In the genomic region with DNA sequence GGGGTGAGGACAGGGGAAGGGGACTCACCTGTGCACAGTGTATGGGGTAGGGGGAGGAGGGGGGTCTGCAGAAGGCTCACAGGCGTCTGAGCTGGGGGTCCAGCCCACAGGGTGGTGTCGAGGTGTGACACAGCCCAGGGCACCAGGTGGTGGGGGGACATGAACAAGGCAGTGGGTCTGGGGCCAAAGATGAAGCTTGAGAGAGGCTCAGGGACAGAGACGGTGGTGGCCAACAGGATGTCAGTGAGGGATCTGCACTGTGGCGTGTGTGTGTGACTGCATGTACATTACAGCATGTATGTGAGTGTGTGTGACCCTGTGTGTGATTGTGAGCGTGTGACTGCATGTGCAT, we compare ENCODE assay signal across 12 cellular contexts. TPM values are rescaled to one million over a fixed set of nuclear protein-coding genes. Genes with fewer than 3 reads are reported as not detected.
DNase-seq lines count a peak whose midpoint lies in the region; ATAC-seq, FAIRE-seq and TF ChIP-seq lines count a peak whose summit lies in the region.
"Had no signal": no experiment of that assay in that cellular context is flagged by ENCODE, and none has a peak within 500 bp of the region (broad histone marks: within the 10 kb centered on the region; RNA-seq: fewer than 3 reads in every experiment).

No MANE protein-coding gene starts in this region.

- peak overlapping the region; percentile 92 for H3K9ac ChIP-seq in GM23248

- 0 out of 2 replicates have a peak, but pooled peaks cover 4% of the 10 kb centered on the region for H3F3A ChIP-seq in GM23248 (ENCODE audit: insufficient read depth)

- H2AFZ ChIP-seq in GM23248 = peak overlapping the region; percentile 98; the same call in 1 of the 2 replicates

- H3K4me1 Mint-ChIP-seq in activated CD4-positive, alpha-beta memory T cell treated with anti-CD3 and anti-CD28 coated beads for 36 hours (ENCODE audit: low read depth) = peaks cover 22% of the 10 kb centered on the region
- H3K4me1 Mint-ChIP-seq in glutamatergic neuron (ENCODE audit: low read depth, unreplicated experiment) = peaks cover 9% of the 10 kb centered on the region

- peak overlapping the region; percentile 99 for H3K4me2 ChIP-seq in GM23248 (ENCODE audit: unreplicated experiment)

- TF ChIP-seq CTCF in glutamatergic neuron (IDR thresholded peaks at IDR 0.05; ENCODE audit: partially characterized antibody, unreplicated experiment) (no peak), gastrocnemius medialis (IDR thresholded peaks at IDR 0.05 in 4 of 5, conservative IDR thresholded peaks at IDR 0.05 in 1 of 5) (no peak), pancreas (IDR thresholded peaks at IDR 0.05) (no peak)

- H3K4me3 Mint-ChIP-seq in activated CD4-positive, alpha-beta memory T cell treated with anti-CD3 and anti-CD28 coated beads for 36 hours = peak overlapping the region; percentile 38
- peak overlapping the region; percentile 93 for H3K4me3 Mint-ChIP-seq in glutamatergic neuron (ENCODE audit: unreplicated experiment)

- in situ Hi-C loops in GM23248 (cut with MboI) (no loop called here), gastrocnemius medialis (cut with MboI; ENCODE audit: low sequenced_read_pairs in 4 of 4) (no loop called here)

- FAIRE-seq in pancreas (lab: Jason Lieb, UNC) = no peak

- POLR2A ChIA-PET in activated CD4-positive, alpha-beta memory T cell treated with anti-CD3 and anti-CD28 coated beads for 36 hours (lab: Charles Lee) = no interaction called here

- H3K4me3 ChIP-seq in GM23248 = peak overlapping the region; percentile 76
- H3K4me3 ChIP-seq in gastrocnemius medialis = peak overlapping the region in 3 of 4 donors; percentile 56 to 63 (median 62)
- H3K4me3 ChIP-seq in pancreas = peak overlapping the region in 1 of 4 donors; percentile 48

- H3K27ac Mint-ChIP-seq in activated CD4-positive, alpha-beta memory T cell treated with anti-CD3 and anti-CD28 coated beads for 36 hours = no peak overlapping the region
- H3K27ac Mint-ChIP-seq in glutamatergic neuron (ENCODE audit: unreplicated experiment) = peak overlapping the region; percentile 86

- H3K27me3 Mint-ChIP-seq in activated CD4-positive, alpha-beta memory T cell treated with anti-CD3 and anti-CD28 coated beads for 36 hours = peaks cover 3% of the 10 kb centered on the region
- H3K27me3 Mint-ChIP-seq in glutamatergic neuron (ENCODE audit: unreplicated experiment) = peaks cover 13% of the 10 kb centered on the region

- 25 to 41% methylated on average over 3 to 5 of the region's 5 CpGs for WGBS in GM23248 (ENCODE audit: low coverage in 1 of 2, low lambda C conversion rate in 2 of 2, missing lambda C conversion rate in 2 of 2), 2 experiments
- WGBS in pancreas, 2 donors = 49 to 68% methylated on average over 5 of the region's 5 CpGs

- intact Hi-C loops in activated CD4-positive, alpha-beta memory T cell treated with anti-CD3 and anti-CD28 coated beads for 36 hours (cut with micrococcal nuclease) = no loop called here
- intact Hi-C loops in gastrocnemius medialis (cut with DNase I; ENCODE audit: low total_unique reads) (no loop called here), pancreas (cut with DNase I) (no loop called here)

- peaks cover 7% of the 10 kb centered on the region for H3K36me3 Mint-ChIP-seq in activated CD4-positive, alpha-beta memory T cell treated with anti-CD3 and anti-CD28 coated beads for 36 hours
- H3K36me3 Mint-ChIP-seq in glutamatergic neuron (ENCODE audit: unreplicated experiment) = peaks cover 6% of the 10 kb centered on the region

- H3K9me3 Mint-ChIP-seq in activated CD4-positive, alpha-beta memory T cell treated with anti-CD3 and anti-CD28 coated beads for 36 hours = peaks cover 6% of the 10 kb centered on the region
- peaks cover 22% of the 10 kb centered on the region for H3K9me3 Mint-ChIP-seq in glutamatergic neuron (ENCODE audit: unreplicated experiment)

- DNase-seq in GM23248 (no peak), glutamatergic neuron (no peak), gastrocnemius medialis (no peak), NCI-H1694 (lab: John Stamatoyannopoulos, UW) (no peak), pancreas (no peak), NCI-H187 (lab: John Stamatoyannopoulos, UW) (no peak)
- no peak for DNase-seq in activated CD4-positive, alpha-beta memory T cell treated with anti-CD3 and anti-CD28 coated beads for 36 hours
- DNase-seq: central memory CD4-positive, alpha-beta T cell had no signal

- H3K27ac ChIP-seq in GM23248 (no peak overlapping the region), gastrocnemius medialis (peak overlapping the region in 2 of 4 donors; percentile 61 to 62), pancreas (peak overlapping the region in 1 of 4 donors; percentile 76)

- H3K9me3 ChIP-seq in GM23248 (ENCODE audit: low read depth) (no peaks in the 10 kb centered on the region), gastrocnemius medialis (peaks cover 0 to 5% (median 0%) of the 10 kb centered on the region in 3 donors), pancreas (no peaks in the 10 kb centered on the region)
- H3K9me3 ChIP-seq: testis had no signal

- no peaks in the 10 kb centered on the region; the same call in 1 of the 2 replicates for H3K36me3 ChIP-seq in GM23248 (ENCODE audit: low read depth)
- peaks cover 0 to 4% of the 10 kb centered on the region in 2 donors for H3K36me3 ChIP-seq in gastrocnemius medialis
- H3K36me3 ChIP-seq in pancreas = no peaks in the 10 kb centered on the region

- CTCF ChIA-PET in activated CD4-positive, alpha-beta memory T cell treated with anti-CD3 and anti-CD28 coated beads for 36 hours (lab: Charles Lee) = interaction anchor here (0.6 to 1.7 kb wide), 2 partner anchors 27 to 29 kb away, joined by 3 to 4 read pairs; no protein-coding TSS in a partner anchor

- H3K79me2 ChIP-seq in GM23248 (ENCODE audit: insufficient read depth) = no peaks in the 10 kb centered on the region

- H3K4me1 ChIP-seq in GM23248 (ENCODE audit: insufficient read depth) (peaks cover 16% of the 10 kb centered on the region), gastrocnemius medialis (peaks cover 0 to 4% of the 10 kb centered on the region in 2 donors), pancreas (no peaks in the 10 kb centered on the region)

- no peaks in the 10 kb centered on the region for H4K20me1 ChIP-seq in GM23248 (ENCODE audit: insufficient read depth)

- H3K9me2 ChIP-seq in GM23248 (ENCODE audit: insufficient read depth) = no peaks in the 10 kb centered on the region

- H3K27me3 ChIP-seq in GM23248 (replicated peaks; ENCODE audit: insufficient read depth) = no peaks in the 10 kb centered on the region
- peaks cover 7 to 14% (median 9%) of the 10 kb centered on the region in 3 donors for H3K27me3 ChIP-seq in gastrocnemius medialis
- H3K27me3 ChIP-seq in pancreas = no peaks in the 10 kb centered on the region
- H3K27me3 ChIP-seq: testis had no signal

- ATAC-seq in gastrocnemius medialis (no peak), pancreas (no peak), GM18873 (IDR thresholded peaks at IDR 0.05; ENCODE audit: low FRiP score, unreplicated experiment) (no peak)

- no peak for TF ChIP-seq POLR2A in gastrocnemius medialis (IDR thresholded peaks at IDR 0.05)

RNA-seq across cellular contexts. Expression of gene ADAMTS10, which starts 1.7 kb away (rescaled TPM):
- 12.2 and 12.9 TPM in 2 replicates for total RNA-seq in GM23248 (2014; rRNA removed; shearing (Covaris generic))
- polyA plus RNA-seq in GM23248 (2016; fragmentation: Nextera tagmentation; extraction: Ambion mirVana) = 3.5 and 4.3 TPM in 2 replicates
- 1 to 10 TPM; 3.4 to 3.9 TPM for total RNA-seq in activated CD4-positive, alpha-beta memory T cell treated with anti-CD3 and anti-CD28 coated beads for 36 hours
- total RNA-seq in glutamatergic neuron (ENCODE audit: unreplicated experiment) = 87.6 TPM
- 1 to 10 TPM; 2.2 to 7.7 (median 3.6) TPM for total RNA-seq in gastrocnemius medialis
- 10 to 100 TPM in 4 of 6 donors, 1 to 10 TPM in 2; 6.7 to 45.2 (median 15.7) TPM for total RNA-seq in pancreas
- polyA plus RNA-seq in pancreas = 100 to 1,000 TPM in 1 of 2 donors, 10 to 100 TPM in 1; 46.6 to 106 TPM

RNA-seq across cellular contexts. Expression of gene NFILZ, which starts 21.6 kb away (rescaled TPM):
- total RNA-seq in GM23248 (2014; rRNA removed; shearing (Covaris generic)) = not detected in 2 replicates
- not detected in 2 replicates for polyA plus RNA-seq in GM23248 (2016; fragmentation: Nextera tagmentation; extraction: Ambion mirVana)
- not detected for total RNA-seq in activated CD4-positive, alpha-beta memory T cell treated with anti-CD3 and anti-CD28 coated beads for 36 hours
- total RNA-seq in glutamatergic neuron (ENCODE audit: unreplicated experiment) = not detected
- total RNA-seq in gastrocnemius medialis = not detected
- total RNA-seq in pancreas = not detected
- polyA plus RNA-seq in pancreas = not detected
- total RNA-seq: H7; T-helper 1 cell treated with Interleukin-12 subunit alpha and Interleukin-12 subunit beta and Interleukin-4 antibody, amounts not matched to agents 30 ng/mL and 1 ng/mL, for 36 hours had no signal

RNA-seq across cellular contexts. Expression of gene MYO1F, which starts 31.6 kb away (rescaled TPM):
- total RNA-seq in GM23248 (2014; rRNA removed; shearing (Covaris generic)) = 0.54 and 9.0 TPM in 2 replicates
- polyA plus RNA-seq in GM23248 (2016; fragmentation: Nextera tagmentation; extraction: Ambion mirVana) (1.1 and 1.6 TPM in 2 replicates), pancreas (1 to 10 TPM; 1.9 to 7.5 TPM)
- 10 to 100 TPM; 48.7 to 50.1 TPM for total RNA-seq in activated CD4-positive, alpha-beta memory T cell treated with anti-CD3 and anti-CD28 coated beads for 36 hours
- total RNA-seq in glutamatergic neuron (ENCODE audit: unreplicated experiment) (0.10 TPM), gastrocnemius medialis (1 to 10 TPM in 3 of 4 donors, under 1 TPM in 1; 0.24 to 4.0 (median 1.8) TPM), pancreas (10 to 100 TPM in 2 of 6 donors, 1 to 10 TPM in 4; 1.2 to 21.3 (median 4.8) TPM)
